ENCODE assay signal across 27 cellular contexts in genomic region chr4:82194329-82194728, GRCh38.
"Had no signal": no experiment of that assay in that cellular context is flagged by ENCODE, and none has a peak within 500 bp of the region (broad histone marks: within the 10 kb centered on the region; RNA-seq: fewer than 3 reads in every experiment).

No MANE protein-coding gene starts in this region.

- H3K9me3 ChIP-seq: stomach, suprapubic skin, testis, thoracic aorta, thyroid gland, tibial artery, tibial nerve, transverse colon, upper lobe of left lung, upper lobe of right lung, uterus, vagina had no signal

- H3K4me3 ChIP-seq: stomach, suprapubic skin, testis, thoracic aorta, thyroid gland, tibial artery, tibial nerve, transverse colon, upper lobe of left lung, upper lobe of right lung, uterus, vagina had no signal

- H3K4me1 ChIP-seq: stomach, suprapubic skin, testis, thyroid gland, tibial artery, tibial nerve, transverse colon, upper lobe of left lung, upper lobe of right lung, uterus, vagina had no signal

- FAIRE-seq: urothelium cell line had no signal

- H3K27ac ChIP-seq: stomach, suprapubic skin, testis, thoracic aorta, thyroid gland, tibial artery, tibial nerve, transverse colon, upper lobe of left lung, upper lobe of right lung, uterus, vagina had no signal

- DNase-seq: stimulated activated CD4-positive, alpha-beta T cell treated with anti-CD3 and anti-CD28 coated beads, Interleukin-2, amount 100 ng/mL, for 48 hours; stimulated activated CD4-positive, alpha-beta T cell treated with anti-CD3 and anti-CD28 coated beads, Interleukin-4, amount 100 ng/mL, for 1 hour; stimulated activated CD4-positive, alpha-beta T cell treated with anti-CD3 and anti-CD28 coated beads, Interleukin-4, amount 100 ng/mL, for 24 hours; stimulated activated CD4-positive, alpha-beta T cell treated with anti-CD3 and anti-CD28 coated beads, Interleukin-4, amount 100 ng/mL, for 4 hours; stimulated activated CD8-positive, alpha-beta memory T cell treated with anti-CD3 and anti-CD28 coated beads, Interleukin-4, amount 100 ng/mL, for 48 hours; stimulated activated naive B cell treated with anti-CD40 and anti-IgM and Interleukin-4, amounts not matched to agents 10 μg/mL and 1 μg/mL and 100 μg/mL, for 72 hours; stimulated activated naive CD4-positive, alpha-beta T cell; stimulated activated naive CD4-positive, alpha-beta T cell treated with Interleukin-2 at 50 U/mL for 16 hours; stimulated activated naive CD8-positive, alpha-beta T cell treated with anti-CD3 and anti-CD28 coated beads, Interleukin-15, amount 100 ng/mL, for 72 hours; stimulated activated naive CD8-positive, alpha-beta T cell treated with anti-CD3 and anti-CD28 coated beads, Interleukin-15, Interleukin-2, amounts not matched to agents 100 U/mL and 50 U/mL, for 24 hours; stomach; substantia nigra; testis; thyroid gland; tibial artery; transverse colon; trophoblast cell; upper lobe of left lung; upper lobe of right lung; uterus had no signal

- ATAC-seq: stimulated activated effector memory CD8-positive, alpha-beta T cell treated with anti-CD3 and anti-CD28 coated beads, Interleukin-12 subunit alpha, Interleukin-12 subunit beta, amount 100 ng/mL, for 72 hours; stimulated activated memory B cell treated with anti-CD40 and anti-IgM and Interleukin-4, amounts not matched to agents 10 μg/mL and 1 μg/mL and 100 μg/mL, for 72 hours; stimulated activated naive B cell treated with anti-CD40 and anti-IgM and Interleukin-4, amounts not matched to agents 10 μg/mL and 1 μg/mL and 100 μg/mL, for 72 hours; stimulated activated naive CD8-positive, alpha-beta T cell treated with anti-CD3 and anti-CD28 coated beads, Interleukin-15, amount 100 ng/mL, for 72 hours; stimulated activated naive CD8-positive, alpha-beta T cell treated with anti-CD3 and anti-CD28 coated beads, Interleukin-15, Interleukin-2, amounts not matched to agents 100 U/mL and 50 U/mL, for 24 hours; upper lobe of right lung had no signal

- H3K27me3 ChIP-seq: stomach, suprapubic skin, testis, thyroid gland, tibial artery, tibial nerve, transverse colon, upper lobe of left lung, upper lobe of right lung, uterus, vagina had no signal

- H3K36me3 ChIP-seq: stomach, suprapubic skin, thoracic aorta, thyroid gland, tibial artery, tibial nerve, transverse colon, upper lobe of left lung, upper lobe of right lung, uterus, vagina had no signal
